ENCODE assay signal across 8 cellular contexts in genomic region chr19:30226464-30227070, GRCh38.
DNase-seq lines count a peak whose midpoint lies in the region; ATAC-seq and TF ChIP-seq lines count a peak whose summit lies in the region.

No MANE protein-coding gene starts in this region.

- peaks cover 6% of the 10 kb centered on the region for H3K4me1 ChIP-seq in endodermal cell (ENCODE audit: control insufficient read depth, insufficient read depth, low read length)

- no peak overlapping the region for H3K9ac ChIP-seq in endodermal cell (ENCODE audit: extremely low read depth, low read length, poor library complexity, severe bottlenecking)

- peaks cover 33% of the 10 kb centered on the region for H3K4me1 Mint-ChIP-seq in endodermal cell
- peaks cover 53% of the 10 kb centered on the region for H3K4me1 Mint-ChIP-seq in neural crest cell

- H3K9me3 ChIP-seq in endodermal cell (ENCODE audit: control insufficient read depth, low read length) = no peaks in the 10 kb centered on the region

- H3K9me3 Mint-ChIP-seq in endodermal cell (no peaks in the 10 kb centered on the region), neural crest cell (no peaks in the 10 kb centered on the region)

- H3K27ac Mint-ChIP-seq in endodermal cell (no peak overlapping the region), neural crest cell (ENCODE audit: unreplicated experiment) (peak overlapping the region; percentile 73)

- no peak for ATAC-seq in HG02571 (IDR thresholded peaks at IDR 0.05; ENCODE audit: unreplicated experiment)
- no peak for ATAC-seq in GM18520 (IDR thresholded peaks at IDR 0.05; ENCODE audit: unreplicated experiment)

- H3K27me3 ChIP-seq in endodermal cell (ENCODE audit: control insufficient read depth, insufficient read depth, low read length, poor library complexity, severe bottlenecking) = peaks cover 96% of the 10 kb centered on the region

- H3K4me3 Mint-ChIP-seq in endodermal cell (peak overlapping the region; percentile 62), neural crest cell (peak overlapping the region; percentile 94)

- H3K27me3 Mint-ChIP-seq in endodermal cell (ENCODE audit: insufficient read depth) (peaks cover 86% of the 10 kb centered on the region), neural crest cell (ENCODE audit: low read depth) (peaks cover 75% of the 10 kb centered on the region)

- H3K27ac ChIP-seq in endodermal cell (ENCODE audit: low read depth, low read length) = no peak overlapping the region

- H3K36me3 Mint-ChIP-seq in endodermal cell (ENCODE audit: low read depth) = no peaks in the 10 kb centered on the region
- H3K36me3 Mint-ChIP-seq in neural crest cell (ENCODE audit: low read depth) = no peaks in the 10 kb centered on the region

- H3K36me3 ChIP-seq in endodermal cell (ENCODE audit: control insufficient read depth, insufficient read depth, low read length) = no peaks in the 10 kb centered on the region

- WGBS in endodermal cell (ENCODE audit: insufficient coverage in 1 of 2, insufficient read length in 1 of 2), 2 experiments = 3% methylated on average over 22 to 29 of the region's 32 CpGs

- DNase-seq in Ammon's horn (ENCODE audit: low spot score) (peak; percentile 55), NCI-H1105 (lab: John Stamatoyannopoulos, UW) (peak; percentile 54), endodermal cell (peak; percentile 68), neural crest cell (ENCODE audit: low read depth, low spot score) (peak; percentile 33), occipital lobe (lab: John Stamatoyannopoulos, UW) (no peak), NCI-H69 (lab: John Stamatoyannopoulos, UW) (no peak)

- TF ChIP-seq CTCF in endodermal cell (conservative IDR thresholded peaks at IDR 0.05) (no peak), neural crest cell (conservative IDR thresholded peaks at IDR 0.05) (no peak)

- H3K4me3 ChIP-seq in endodermal cell (ENCODE audit: low read length) = peak overlapping the region; percentile 69

Comparison
In these comparisons a context has a peak if more than half of its experiments do, and no peak if none do; other contexts are left out.
1. DNase-seq: peak in Ammon's horn (single experiment), NCI-H1105 (single experiment), endodermal cell (single experiment) and neural crest cell (single experiment); none in occipital lobe (single experiment) and NCI-H69 (single experiment).